In the genomic region with DNA sequence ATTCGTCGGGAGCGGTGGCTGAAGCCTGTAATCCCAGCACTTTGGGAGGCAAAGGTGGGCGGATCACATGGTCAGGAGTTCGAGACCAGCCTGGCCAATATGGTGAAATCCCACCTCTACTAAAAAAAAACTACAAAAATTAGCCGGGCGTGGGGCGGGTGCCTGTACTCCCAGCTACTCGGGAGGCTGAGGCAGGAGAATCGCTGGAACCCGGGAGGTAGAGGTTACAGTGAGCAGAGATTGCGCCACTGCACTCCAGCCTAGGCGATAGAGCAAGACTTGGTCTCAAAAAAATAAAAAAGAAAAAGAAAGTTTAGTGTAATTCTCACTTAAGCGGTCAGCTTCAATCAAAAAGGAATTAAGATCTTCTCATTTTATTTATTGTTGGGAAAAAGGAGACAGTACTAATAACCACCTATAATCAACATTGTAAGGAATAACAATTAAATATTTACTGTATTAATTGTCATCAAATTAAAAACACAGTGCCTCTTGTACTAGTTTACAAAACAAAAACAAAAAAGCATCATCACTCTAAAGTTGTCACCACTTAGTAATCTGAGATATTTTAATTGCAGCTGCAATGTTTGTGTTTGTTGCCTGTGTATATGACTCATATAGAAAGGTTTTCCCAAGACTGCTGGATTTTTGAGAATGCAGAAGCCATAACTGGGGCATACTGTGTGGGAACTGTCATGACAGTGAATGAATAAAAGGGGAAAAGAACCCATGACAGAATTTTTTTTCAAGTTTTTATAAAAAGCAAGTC, we compare ENCODE assay signal across 12 cellular contexts. TPM values are rescaled to one million over a fixed set of nuclear protein-coding genes. Genes with fewer than 3 reads are reported as not detected.
DNase-seq lines count a peak whose midpoint lies in the region; ATAC-seq and TF ChIP-seq lines count a peak whose summit lies in the region.
"Had no signal": no experiment of that assay in that cellular context is flagged by ENCODE, and none has a peak within 500 bp of the region (broad histone marks: within the 10 kb centered on the region; RNA-seq: fewer than 3 reads in every experiment).

No MANE protein-coding gene starts in this region.

- no peak overlapping the region for H3K4me3 ChIP-seq in NB4 (ENCODE audit: low read depth, low read length)

- intact Hi-C loops in CD14-positive monocyte (cut with micrococcal nuclease): no loop called here

- TF ChIP-seq CTCF in CD14-positive monocyte (IDR thresholded peaks at IDR 0.05) (no peak), NB4 (IDR thresholded peaks at IDR 0.05; ENCODE audit: low read depth, low read length) (no peak), neural crest cell (conservative IDR thresholded peaks at IDR 0.05) (no peak)

- TF ChIP-seq POLR2A in NB4 (IDR thresholded peaks at IDR 0.05; ENCODE audit: extremely low read depth, insufficient read length) (no peak), GM18505 (IDR thresholded peaks at IDR 0.05; ENCODE audit: borderline replicate concordance, extremely low read depth, insufficient read depth, insufficient read length) (no peak)

- DNase-seq in CD14-positive monocyte (ENCODE audit: low spot score): no peak
- peak; percentile 8 for DNase-seq in NB4 (ENCODE audit: low read depth)
- DNase-seq in central memory CD8-positive, alpha-beta T cell (ENCODE audit: low spot score in 2 of 2): no peak
- no peak for DNase-seq in neural crest cell (ENCODE audit: low read depth, low spot score)
- no peak for DNase-seq in NCI-H1092 treated with DMSO at 0.1 percent for 48 hours (lab: John Stamatoyannopoulos, UW)
- no peak for DNase-seq in NCI-H2081 (lab: John Stamatoyannopoulos, UW)
- DNase-seq: activated effector memory CD4-positive, alpha-beta T cell treated with Interleukin-2 at 50 U/mL for 16 hours; DMS153; NCI-H510A treated with DMSO at 0.1 percent for 48 hours had no signal

- H3K27ac Mint-ChIP-seq in CD14-positive monocyte (peak overlapping the region; percentile 54 to 83 (median 76)), neural crest cell (ENCODE audit: unreplicated experiment) (no peak overlapping the region)
- H3K27ac Mint-ChIP-seq in central memory CD8-positive, alpha-beta T cell (ENCODE audit: low read depth): peak overlapping the region; percentile 10

- H3K27me3 Mint-ChIP-seq in CD14-positive monocyte (ENCODE audit: low read depth in 3 of 3) (no peaks in the 10 kb centered on the region), neural crest cell (ENCODE audit: low read depth) (no peaks in the 10 kb centered on the region)
- no peaks in the 10 kb centered on the region for H3K27me3 Mint-ChIP-seq in central memory CD8-positive, alpha-beta T cell

- H3K4me3 Mint-ChIP-seq in CD14-positive monocyte: no peak overlapping the region
- H3K4me3 Mint-ChIP-seq in central memory CD8-positive, alpha-beta T cell: no peak overlapping the region
- H3K4me3 Mint-ChIP-seq in neural crest cell: peak overlapping the region; percentile 56
- H3K4me3 Mint-ChIP-seq: stimulated activated effector memory CD8-positive, alpha-beta T cell treated with anti-CD3 and anti-CD28 coated beads, Interleukin-12 subunit alpha, Interleukin-12 subunit beta, amount 100 ng/mL, for 72 hours had no signal

- peaks cover 34% of the 10 kb centered on the region for H3K4me1 Mint-ChIP-seq in CD14-positive monocyte
- H3K4me1 Mint-ChIP-seq in central memory CD8-positive, alpha-beta T cell: peaks cover 18% of the 10 kb centered on the region
- H3K4me1 Mint-ChIP-seq in neural crest cell: peaks cover 29% of the 10 kb centered on the region

- peaks cover 0 to 5% of the 10 kb centered on the region in 2 donors for H3K36me3 Mint-ChIP-seq in CD14-positive monocyte
- H3K36me3 Mint-ChIP-seq in central memory CD8-positive, alpha-beta T cell (ENCODE audit: insufficient read depth): peaks cover 8% of the 10 kb centered on the region
- no peaks in the 10 kb centered on the region for H3K36me3 Mint-ChIP-seq in neural crest cell (ENCODE audit: low read depth)

- ATAC-seq in central memory CD8-positive, alpha-beta T cell (replicated peaks; ENCODE audit: extremely low read depth, poor library complexity, severe bottlenecking): no peak
- ATAC-seq in HG03432 (IDR thresholded peaks at IDR 0.05; ENCODE audit: unreplicated experiment) (no peak), GM18505 (IDR thresholded peaks at IDR 0.05; ENCODE audit: unreplicated experiment) (no peak)
- ATAC-seq: stimulated activated effector memory CD8-positive, alpha-beta T cell treated with anti-CD3 and anti-CD28 coated beads, Interleukin-12 subunit alpha, Interleukin-12 subunit beta, amount 100 ng/mL, for 72 hours had no signal

- H3K9me3 Mint-ChIP-seq in CD14-positive monocyte (peaks cover 0 to 2% (median 0%) of the 10 kb centered on the region in 7 donors), neural crest cell (no peaks in the 10 kb centered on the region)
- no peaks in the 10 kb centered on the region for H3K9me3 Mint-ChIP-seq in central memory CD8-positive, alpha-beta T cell
- H3K9me3 Mint-ChIP-seq: stimulated activated effector memory CD8-positive, alpha-beta T cell treated with anti-CD3 and anti-CD28 coated beads, Interleukin-12 subunit alpha, Interleukin-12 subunit beta, amount 100 ng/mL, for 72 hours had no signal

RNA-seq across cellular contexts. Expression of a gene that starts 3.7 kb away (rescaled TPM):
- 10 to 100 TPM; 11.6 to 16.9 TPM for polyA plus RNA-seq in CD14-positive monocyte
- 24.3 and 24.6 TPM in 2 replicates for total RNA-seq in neural crest cell

RNA-seq across cellular contexts. Expression of a gene that starts 18.4 kb away (rescaled TPM):
- 10 to 100 TPM; 46.4 to 47.2 TPM for polyA plus RNA-seq in CD14-positive monocyte
- 153 and 165 TPM in 2 replicates for total RNA-seq in neural crest cell
